Comparison of ENCODE assay signal across 14 cellular contexts in genomic region chr3:101814835-101815234, GRCh38. TPM values are rescaled to one million over a fixed set of nuclear protein-coding genes. Genes with fewer than 3 reads are reported as not detected.
DNase-seq lines count a peak whose midpoint lies in the region; ATAC-seq, FAIRE-seq and TF ChIP-seq lines count a peak whose summit lies in the region.
"Had no signal": no experiment of that assay in that cellular context is flagged by ENCODE, and none has a peak within 500 bp of the region (broad histone marks: within the 10 kb centered on the region; RNA-seq: fewer than 3 reads in every experiment).

No MANE protein-coding gene starts in this region.

- H2AFZ ChIP-seq in PC-3 (ENCODE audit: low read length) (no peak overlapping the region), keratinocyte (ENCODE audit: control insufficient read depth, low read length) (no peak overlapping the region)

- peaks cover 16% of the 10 kb centered on the region for H3K36me3 Mint-ChIP-seq in stimulated activated memory B cell treated with anti-CD40 and anti-IgM and Interleukin-4, amounts not matched to agents 10 μg/mL and 1 μg/mL and 100 μg/mL, for 72 hours

- no peaks in the 10 kb centered on the region for H3K79me2 ChIP-seq in PC-3 (ENCODE audit: low read length)
- no peaks in the 10 kb centered on the region for H3K79me2 ChIP-seq in keratinocyte (ENCODE audit: control insufficient read depth, insufficient read depth, low read length)

- H3K9me2 ChIP-seq in PC-3 (replicated peaks; ENCODE audit: low read length), result no peaks in the 10 kb centered on the region

- H3K4me3 Mint-ChIP-seq in stimulated activated memory B cell treated with anti-CD40 and anti-IgM and Interleukin-4, amounts not matched to agents 10 μg/mL and 1 μg/mL and 100 μg/mL, for 72 hours, result no peak overlapping the region
- H3K4me3 Mint-ChIP-seq: activated CD4-positive, alpha-beta memory T cell treated with anti-CD3 and anti-CD28 coated beads for 36 hours; activated naive CD4-positive, alpha-beta T cell treated with anti-CD3 and anti-CD28 coated beads, Interleukin-2, amount 10 ng/mL, durations not matched to agents 7 days and 5 days had no signal

- BruUV-seq in PC-3 (replicated peaks; lab: Mats Ljungman, UMichigan), result no TSS peak

- POLR2A ChIA-PET in PC-3 (lab: Charles Lee; ENCODE audit: unreplicated experiment), result no interaction called here

- H3K9ac ChIP-seq in PC-3 (ENCODE audit: low read length), result peak overlapping the region; percentile 58; the same call in 1 of the 2 replicates
- no peak overlapping the region for H3K9ac ChIP-seq in keratinocyte (ENCODE audit: control insufficient read depth, extremely low read depth, insufficient read depth, low read length)

- H3K9me3 ChIP-seq in PC-3 (ENCODE audit: low read length) (no peaks in the 10 kb centered on the region), keratinocyte (ENCODE audit: control insufficient read depth, low read depth, low read length) (no peaks in the 10 kb centered on the region)
- H3K9me3 ChIP-seq in effector memory CD4-positive, alpha-beta T cell (ENCODE audit: control insufficient read depth, low read length), result no peaks in the 10 kb centered on the region
- H3K9me3 ChIP-seq: Caco-2 had no signal

- H3K9me3 Mint-ChIP-seq in stimulated activated memory B cell treated with anti-CD40 and anti-IgM and Interleukin-4, amounts not matched to agents 10 μg/mL and 1 μg/mL and 100 μg/mL, for 72 hours, result no peaks in the 10 kb centered on the region
- H3K9me3 Mint-ChIP-seq: activated CD4-positive, alpha-beta memory T cell treated with anti-CD3 and anti-CD28 coated beads for 36 hours; activated naive CD4-positive, alpha-beta T cell treated with anti-CD3 and anti-CD28 coated beads, Interleukin-2, amount 10 ng/mL, durations not matched to agents 7 days and 5 days had no signal

- no peak for TF ChIP-seq CTCF in PC-3 (conservative IDR thresholded peaks at IDR 0.05; ENCODE audit: low read depth, low read length)
- TF ChIP-seq CTCF in keratinocyte (optimal IDR thresholded peaks at IDR 0.05 in 1 of 3, IDR thresholded peaks at IDR 0.05 in 1 of 3, conservative IDR thresholded peaks at IDR 0.05 in 1 of 3; ENCODE audit: extremely low read depth in 1 of 3, insufficient read depth in 2 of 3, low read length in 3 of 3), result no peak

- H3K27me3 Mint-ChIP-seq in stimulated activated memory B cell treated with anti-CD40 and anti-IgM and Interleukin-4, amounts not matched to agents 10 μg/mL and 1 μg/mL and 100 μg/mL, for 72 hours, result no peaks in the 10 kb centered on the region
- H3K27me3 Mint-ChIP-seq: activated CD4-positive, alpha-beta memory T cell treated with anti-CD3 and anti-CD28 coated beads for 36 hours; activated naive CD4-positive, alpha-beta T cell treated with anti-CD3 and anti-CD28 coated beads, Interleukin-2, amount 10 ng/mL, durations not matched to agents 7 days and 5 days had no signal

- H3K4me1 ChIP-seq in PC-3 (ENCODE audit: insufficient read depth, low read length) (peaks cover 25% of the 10 kb centered on the region), keratinocyte (ENCODE audit: control insufficient read depth, extremely low read depth, insufficient read depth, low read length) (peaks cover 4% of the 10 kb centered on the region)
- H3K4me1 ChIP-seq in effector memory CD4-positive, alpha-beta T cell (ENCODE audit: control insufficient read depth, insufficient read depth, low read length, poor library complexity, severe bottlenecking), result peaks cover 2% of the 10 kb centered on the region

- H3K4me3 ChIP-seq in PC-3 (ENCODE audit: low read length) (no peak overlapping the region), keratinocyte (ENCODE audit: control insufficient read depth in 2 of 3, extremely low read depth in 1 of 3, insufficient read depth in 2 of 3, low read depth in 1 of 3, low read length in 3 of 3) (no peak overlapping the region)
- H3K4me3 ChIP-seq in effector memory CD4-positive, alpha-beta T cell (ENCODE audit: insufficient read depth, low read depth, low read length, poor library complexity, severe bottlenecking), result no peak overlapping the region

- H3K9me1 ChIP-seq in keratinocyte (ENCODE audit: control insufficient read depth, extremely low read depth, insufficient read depth, low read length), result no peaks in the 10 kb centered on the region

- H3K4me1 Mint-ChIP-seq in stimulated activated memory B cell treated with anti-CD40 and anti-IgM and Interleukin-4, amounts not matched to agents 10 μg/mL and 1 μg/mL and 100 μg/mL, for 72 hours, result peaks cover 60% of the 10 kb centered on the region

- DNase-seq in NCI-H2196 (lab: John Stamatoyannopoulos, UW; ENCODE audit: unreplicated experiment) (peak; percentile 24), NCI-H2196 treated with DMSO at 0.1 percent for 48 hours (lab: John Stamatoyannopoulos, UW; ENCODE audit: unreplicated experiment) (no peak), PC-3 (no peak), keratinocyte (ENCODE audit: low read depth, low spot score) (no peak), dermis blood vessel endothelial cell (no peak)
- no peak for DNase-seq in stimulated activated CD4-positive, alpha-beta T cell treated with anti-CD3 and anti-CD28 coated beads, Interleukin-2, amount 100 ng/mL, for 24 hours
- no peak for DNase-seq in effector memory CD4-positive, alpha-beta T cell
- DNase-seq: activated CD4-positive, alpha-beta memory T cell treated with anti-CD3 and anti-CD28 coated beads for 36 hours; activated naive CD4-positive, alpha-beta T cell treated with anti-CD3 and anti-CD28 coated beads, Interleukin-2, amount 10 ng/mL, durations not matched to agents 7 days and 5 days; Kasumi-1; NK-92 treated with Interleukin-12 subunit alpha and Interleukin-12 subunit beta, amount 100 ng/mL, for 24 hours had no signal

- CTCF ChIA-PET in PC-3 (lab: Charles Lee), result interaction anchor here (0.5 to 1.0 kb wide), 3 partner anchors 360 to 414 kb away, joined by 3 to 4 read pairs (median 4); no protein-coding TSS in a partner anchor

- H3F3A ChIP-seq in PC-3 (ENCODE audit: low read length, unreplicated experiment), result no peaks in the 10 kb centered on the region

- H3K27me3 ChIP-seq in PC-3 (ENCODE audit: low read length), result no peaks in the 10 kb centered on the region
- H3K27me3 ChIP-seq in keratinocyte (ENCODE audit: control insufficient read depth, extremely low read depth, insufficient read depth, low read length), result no peaks in the 10 kb centered on the region
- no peaks in the 10 kb centered on the region for H3K27me3 ChIP-seq in effector memory CD4-positive, alpha-beta T cell (replicated peaks; ENCODE audit: control insufficient read depth, insufficient read depth, low read length, poor library complexity, severe bottlenecking)

- H3K4me2 ChIP-seq in PC-3 (ENCODE audit: low read length) (no peak overlapping the region), keratinocyte (ENCODE audit: control insufficient read depth, extremely low read depth, insufficient read depth, low read depth, low read length) (no peak overlapping the region)

- no peaks in the 10 kb centered on the region; the same call in 1 of the 2 replicates for H3K36me3 ChIP-seq in PC-3 (ENCODE audit: low read depth, low read length)
- no peaks in the 10 kb centered on the region for H3K36me3 ChIP-seq in keratinocyte (ENCODE audit: control insufficient read depth in 2 of 2, extremely low read depth in 1 of 2, insufficient read depth in 2 of 2, low read length in 2 of 2)
- H3K36me3 ChIP-seq in effector memory CD4-positive, alpha-beta T cell (ENCODE audit: control insufficient read depth, insufficient read depth, low read length), result peaks cover 13% of the 10 kb centered on the region

- H4K20me1 ChIP-seq in PC-3 (ENCODE audit: low read length) (no peaks in the 10 kb centered on the region), keratinocyte (ENCODE audit: control insufficient read depth, extremely low read depth, insufficient read depth, low read length) (no peaks in the 10 kb centered on the region)

- peak; percentile 67 for FAIRE-seq in keratinocyte (lab: Jason Lieb, UNC)
- FAIRE-seq: A204.1 had no signal

- 0 out of 2 replicates have a peak overlapping the region, but pooled peaks have one; percentile 10 for H3K27ac ChIP-seq in PC-3 (ENCODE audit: low read length)
- H3K27ac ChIP-seq in keratinocyte (ENCODE audit: control insufficient read depth, insufficient read depth, low read length), result no peak overlapping the region
- H3K27ac ChIP-seq in effector memory CD4-positive, alpha-beta T cell (ENCODE audit: insufficient read depth, low read length, poor library complexity, severe bottlenecking), result no peak overlapping the region

- dilution Hi-C loops in keratinocyte (cut with MboI; ENCODE audit: extremely low pct_ligation_motif_present, low sequenced_read_pairs), result no loop called here

- peak overlapping the region; percentile 85 for H3K27ac Mint-ChIP-seq in stimulated activated memory B cell treated with anti-CD40 and anti-IgM and Interleukin-4, amounts not matched to agents 10 μg/mL and 1 μg/mL and 100 μg/mL, for 72 hours
- H3K27ac Mint-ChIP-seq: activated CD4-positive, alpha-beta memory T cell treated with anti-CD3 and anti-CD28 coated beads for 36 hours; activated naive CD4-positive, alpha-beta T cell treated with anti-CD3 and anti-CD28 coated beads, Interleukin-2, amount 10 ng/mL, durations not matched to agents 7 days and 5 days had no signal

- intact Hi-C loops in PC-3 (cut with micrococcal nuclease), result loop anchor here (5.0 to 10.0 kb wide), 3 partner anchors 47 to 320 kb away; no protein-coding TSS in a partner anchor

- ATAC-seq in PC-3, result no peak
- peak; percentile 79 for ATAC-seq in stimulated activated memory B cell treated with anti-CD40 and anti-IgM and Interleukin-4, amounts not matched to agents 10 μg/mL and 1 μg/mL and 100 μg/mL, for 72 hours

RNA-seq across cellular contexts. Expression of gene NFKBIZ, which starts 34.5 kb away (rescaled TPM):
- total RNA-seq in PC-3 (2014; rRNA removed), result 63.0 and 70.2 TPM in 2 replicates
- 24.6 to 133 TPM (median 88.9 TPM) in 3 replicates for polyA plus RNA-seq in keratinocyte
- polyA plus RNA-seq in keratinocyte (2011; ENCODE audit: low read depth), result 42.2 TPM
- 20.8 and 25.5 TPM in 2 replicates for polyA plus RNA-seq in keratinocyte (2011; cell fraction: cytosol; rRNA removed)
- 190 and 207 TPM in 2 replicates for polyA plus RNA-seq in keratinocyte (2011; cell fraction: nucleus; rRNA removed)
- polyA plus RNA-seq in keratinocyte (2012; ENCODE audit: low replicate concordance), result 9.0 and 40.2 TPM in 2 replicates
- 17.8 to 168 TPM (median 144 TPM) in 3 replicates for polyA minus RNA-seq in keratinocyte
- 35.3 TPM for polyA minus RNA-seq in keratinocyte (2011; cell fraction: cytosol; rRNA and poly(A)+ RNA removed)
- 161 and 247 TPM in 2 replicates for polyA minus RNA-seq in keratinocyte (2011; cell fraction: nucleus; rRNA and poly(A)+ RNA removed)
- 15.2 and 31.8 TPM in 2 replicates for total RNA-seq in dermis blood vessel endothelial cell

RNA-seq across cellular contexts. Expression of gene NXPE3, which starts 35.8 kb away (rescaled TPM):
- total RNA-seq in PC-3 (2014; rRNA removed) (11.6 and 12.6 TPM in 2 replicates), dermis blood vessel endothelial cell (5.1 and 13.5 TPM in 2 replicates)
- 15.8 to 19.9 TPM (median 16.8 TPM) in 3 replicates for polyA plus RNA-seq in keratinocyte
- 2.6 TPM for polyA plus RNA-seq in keratinocyte (2011; ENCODE audit: low read depth)
- 10.2 and 14.8 TPM in 2 replicates for polyA plus RNA-seq in keratinocyte (2011; cell fraction: cytosol; rRNA removed)
- polyA plus RNA-seq in keratinocyte (2011; cell fraction: nucleus; rRNA removed), result 14.9 and 18.2 TPM in 2 replicates
- polyA plus RNA-seq in keratinocyte (2012; ENCODE audit: low replicate concordance), result 1.6 and 13.9 TPM in 2 replicates
- polyA minus RNA-seq in keratinocyte, result 28.7 to 36.9 TPM (median 35.8 TPM) in 3 replicates
- 13.8 TPM for polyA minus RNA-seq in keratinocyte (2011; cell fraction: cytosol; rRNA and poly(A)+ RNA removed)
- 19.4 and 27.1 TPM in 2 replicates for polyA minus RNA-seq in keratinocyte (2011; cell fraction: nucleus; rRNA and poly(A)+ RNA removed)
